Comparison of ENCODE assay signal across 24 cellular contexts in genomic region chrX:45145492-45146215, GRCh38. TPM values are rescaled to one million over a fixed set of nuclear protein-coding genes. Genes with fewer than 3 reads are reported as not detected.
"Had no signal": no experiment of that assay in that cellular context is flagged by ENCODE, and none has a peak within 500 bp of the region (broad histone marks: within the 10 kb centered on the region; RNA-seq: fewer than 3 reads in every experiment).

No MANE protein-coding gene starts in this region.

- DNase-seq: activated CD4-positive, alpha-beta T cell treated with anti-CD3 and anti-CD28 coated beads for 48 hours; activated CD4-positive, alpha-beta T cell treated with anti-CD3 and anti-CD28 coated beads, Interleukin-2, amount 50 U/mL, for 48 hours; activated CD4-positive, CD25-positive, alpha-beta regulatory T cell treated with anti-CD3 and anti-CD28 coated beads, Interleukin-2, amount 50 U/mL, for 72 hours; activated effector memory CD4-positive, alpha-beta T cell treated with anti-CD3 and anti-CD28 coated beads, Interleukin-2, amount 50 U/mL, for 16 hours; activated naive CD4-positive, alpha-beta T cell treated with Interleukin-2 at 50 U/mL for 16 hours; activated naive CD8-positive, alpha-beta T cell treated with anti-CD3 and anti-CD28 coated beads, Interleukin-2, amount 50 U/mL, for 24 hours; activated T-cell treated with anti-CD3 and anti-CD28 coated beads, Interleukin-2, amount 50 U/mL, for 4 hours; amniotic stem cell; body of pancreas; Kasumi-1; NCI-H1105 treated with DMSO at 0.1 percent for 48 hours; NCI-H1436 treated with DMSO at 0.1 percent for 48 hours; NCI-H187 treated with DMSO at 0.1 percent for 48 hours; NCI-H2081 treated with DMSO at 0.1 percent for 48 hours; NCI-H446; NCI-H524; SIG-M5; T-helper 17 cell; T-helper 9 cell had no signal

- ATAC-seq: activated naive CD4-positive, alpha-beta T cell treated with anti-CD3 and anti-CD28 coated beads, Interleukin-2, amount 50 U/mL, for 72 hours; activated naive CD8-positive, alpha-beta T cell treated with anti-CD3 and anti-CD28 coated beads, Interleukin-2, amount 50 U/mL, for 24 hours; activated T-cell treated with anti-CD3 and anti-CD28 coated beads, Interleukin-2, amount 50 U/mL, for 4 hours; body of pancreas; T-helper 17 cell; WTC11 had no signal

- FAIRE-seq: RCC 7860 had no signal

- H3K27ac ChIP-seq: ascending aorta, body of pancreas, cardiac muscle cell had no signal

- H3K27me3 ChIP-seq: ascending aorta, body of pancreas, cardiac muscle cell had no signal

- H3K36me3 ChIP-seq: ascending aorta, cardiac muscle cell had no signal

- H3K4me3 ChIP-seq: ascending aorta, body of pancreas, cardiac muscle cell had no signal

RNA-seq across cellular contexts. Expression of gene DIPK2B, which starts 55.0 kb away (rescaled TPM):
- total RNA-seq: T-helper 17 cell, WTC11 had no signal
